ENCODE assay signal across 1 cellular context in genomic region chr6:118551063-118551672, GRCh38.
TF ChIP-seq lines count a peak whose summit lies in the region.

No MANE protein-coding gene starts in this region.

TF ChIP-seq in SK-N-SH, 30 proteins besides CTCF, POLR2A, EP300 and RAD21:
- TF ChIP-seq FOSL2 (IDR thresholded peaks at IDR 0.05; ENCODE audit: borderline replicate concordance, low read depth) = no peak
- TF ChIP-seq PBX3 (IDR thresholded peaks at IDR 0.05) = no peak
- peak; percentile 70 for TF ChIP-seq SMC3 (IDR thresholded peaks at IDR 0.05; ENCODE audit: low read depth, low read length)
- no peak for TF ChIP-seq REST (IDR thresholded peaks at IDR 0.05; ENCODE audit: low read depth, low read length)
